In genomic region chr5:110590187-110590586, GRCh38 we compare ENCODE assay signal across 9 cellular contexts.
A peak's percentile ranks its signal among the peaks of the same experiment; 100 is the strongest.
DNase-seq lines count a peak whose midpoint lies in the region; ATAC-seq and TF ChIP-seq lines count a peak whose summit lies in the region.
"Had no signal": no experiment of that assay in that cellular context is flagged by ENCODE, and none has a peak within 500 bp of the region (broad histone marks: within the 10 kb centered on the region; RNA-seq: fewer than 3 reads in every experiment).

No MANE protein-coding gene starts in this region.

- DNase-seq in GM12865 (ENCODE audit: low read depth) (peak; percentile 30), SHP77 treated with DMSO at 0.1 percent for 48 hours (lab: John Stamatoyannopoulos, UW) (peak; percentile 3), kidney glomerular epithelial cell (lab: John Stamatoyannopoulos, UW) (peak; percentile 24), neuronal stem cell (ENCODE audit: low spot score) (no peak), OCI-M2 (lab: John Stamatoyannopoulos, UW; ENCODE audit: unreplicated experiment) (no peak), DMS153 treated with DMSO at 0.1 percent for 48 hours (lab: John Stamatoyannopoulos, UW; ENCODE audit: unreplicated experiment) (no peak)

- no peaks in the 10 kb centered on the region for H3K79me1 ChIP-seq in neuronal stem cell (ENCODE audit: low read depth, low read length)

- H2AK5ac ChIP-seq in neuronal stem cell (ENCODE audit: low read depth, low read length), result no peak overlapping the region

- ATAC-seq in HG02642 (IDR thresholded peaks at IDR 0.05; ENCODE audit: poor library complexity, unreplicated experiment), result peak; percentile 71
- no peak for ATAC-seq in HG02623 (IDR thresholded peaks at IDR 0.05; ENCODE audit: unreplicated experiment)

- H3K4me3 ChIP-seq in GM12865 (ENCODE audit: low read depth, low read length), result no peak overlapping the region
- no peak overlapping the region for H3K4me3 ChIP-seq in neuronal stem cell (ENCODE audit: low read length in 2 of 2)
- H3K4me3 ChIP-seq: lung had no signal

- WGBS in neuronal stem cell (ENCODE audit: extremely low coverage in 2 of 2, insufficient read length in 2 of 2, insufficient replicate concordance in 1 of 2), 2 donors, result no CpG with 5 or more reads among the region's 2 CpGs

- H3K27ac ChIP-seq in neuronal stem cell (replicated peaks; ENCODE audit: low read length), result no peak overlapping the region

- no peak overlapping the region for H2BK15ac ChIP-seq in neuronal stem cell (ENCODE audit: low read length)

- no peak overlapping the region for H4K8ac ChIP-seq in neuronal stem cell (ENCODE audit: low read depth, low read length)

- no peak overlapping the region for H3K4me2 ChIP-seq in neuronal stem cell (ENCODE audit: insufficient read depth, low read length, poor library complexity, severe bottlenecking)

- H3K14ac ChIP-seq in neuronal stem cell (ENCODE audit: low read length), result no peak overlapping the region

- no peaks in the 10 kb centered on the region for H3K36me3 ChIP-seq in neuronal stem cell (replicated peaks in 1 of 2; ENCODE audit: control insufficient read depth in 2 of 2, insufficient read depth in 2 of 2, low read length in 2 of 2)

- no peak overlapping the region for H3K23ac ChIP-seq in neuronal stem cell (ENCODE audit: low read depth, low read length, poor library complexity)

- H3K4me1 ChIP-seq in neuronal stem cell (ENCODE audit: control insufficient read depth in 2 of 2, insufficient read depth in 1 of 2, low read depth in 1 of 2, low read length in 2 of 2), result no peaks in the 10 kb centered on the region

- H2AFZ ChIP-seq in neuronal stem cell (ENCODE audit: low read length), result no peak overlapping the region

- no peak overlapping the region for H3K4ac ChIP-seq in neuronal stem cell (ENCODE audit: low read length)

- no peak overlapping the region for H3K9ac ChIP-seq in neuronal stem cell (ENCODE audit: low read depth, low read length, poor library complexity)

- TF ChIP-seq CTCF in GM12865 (IDR thresholded peaks at IDR 0.05; ENCODE audit: insufficient read depth, low read depth, low read length, missing control alignments), result peak; percentile 50

- H2BK12ac ChIP-seq in neuronal stem cell (ENCODE audit: low read length), result no peak overlapping the region

- no peak overlapping the region for H4K91ac ChIP-seq in neuronal stem cell (ENCODE audit: low read depth, low read length, poor library complexity)

- H3K27me3 ChIP-seq in neuronal stem cell (ENCODE audit: control insufficient read depth in 3 of 3, insufficient read depth in 3 of 3, low read depth in 1 of 3, low read length in 3 of 3), result no peaks in the 10 kb centered on the region

- H2BK5ac ChIP-seq in neuronal stem cell (ENCODE audit: low read length), result no peak overlapping the region

- H3K18ac ChIP-seq in neuronal stem cell (ENCODE audit: low read length), result no peak overlapping the region

- peaks cover 0 to 2% of the 10 kb centered on the region in 2 donors for H3K9me3 ChIP-seq in neuronal stem cell (replicated peaks in 1 of 2; ENCODE audit: control insufficient read depth in 2 of 2, insufficient read depth in 1 of 2, low read depth in 1 of 2, low read length in 2 of 2)

- no peak overlapping the region for H2BK120ac ChIP-seq in neuronal stem cell (ENCODE audit: low read depth, low read length)

Comparison
In these comparisons a context has a peak if more than half of its experiments do, and no peak if none do; other contexts are left out.
1. DNase-seq: peak in GM12865 (single experiment), SHP77 treated with DMSO at 0.1 percent for 48 hours (single experiment) and kidney glomerular epithelial cell (single experiment); none in neuronal stem cell (single experiment), OCI-M2 (single experiment) and DMS153 treated with DMSO at 0.1 percent for 48 hours (single experiment).